In the genomic region with DNA sequence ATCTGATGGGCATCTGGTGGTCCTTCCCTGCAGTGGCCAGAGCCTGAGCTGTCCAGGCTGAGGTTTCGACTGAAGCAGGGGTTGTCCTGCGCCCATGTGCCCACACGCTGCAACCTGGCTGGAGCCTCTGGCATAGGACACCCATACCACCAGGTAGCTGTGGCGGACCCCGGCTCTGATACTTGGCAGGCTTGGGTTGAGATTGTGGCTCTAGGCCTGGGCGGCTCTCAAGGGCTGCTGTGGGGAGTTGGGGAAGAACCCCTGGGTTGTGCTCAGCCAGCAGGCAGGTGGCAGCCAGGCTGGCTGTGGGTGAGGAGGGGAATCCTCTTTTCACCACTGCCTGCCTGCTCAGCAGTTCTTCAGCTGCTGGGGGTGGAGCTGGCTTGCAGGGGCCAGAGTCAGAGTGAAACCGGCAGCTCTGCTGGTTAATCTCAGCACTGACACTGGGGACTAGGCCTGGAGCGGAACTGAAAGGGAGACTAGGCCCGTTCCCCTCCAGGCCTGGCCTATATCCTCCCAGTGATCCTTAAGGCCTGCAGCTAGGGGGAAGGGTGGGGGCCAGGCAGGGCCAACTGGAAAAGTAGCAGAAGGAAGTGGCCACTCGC, we compare ENCODE assay signal across 8 cellular contexts. TPM values are rescaled to one million over a fixed set of nuclear protein-coding genes. Genes with fewer than 3 reads are reported as not detected.
DNase-seq lines count a peak whose midpoint lies in the region; ATAC-seq and TF ChIP-seq lines count a peak whose summit lies in the region.

No MANE protein-coding gene starts in this region.

- no peak for TF ChIP-seq EP300 in suprapubic skin (IDR thresholded peaks at IDR 0.05)

- ATAC-seq in CD4-positive, CD25-positive, alpha-beta regulatory T cell (ENCODE audit: low read depth in 2 of 2) = peak; percentile 95 to 97
- peak; percentile 75 for ATAC-seq in GM21381 (IDR thresholded peaks at IDR 0.05; ENCODE audit: unreplicated experiment)

- peak overlapping the region; percentile 32 to 95 (median 94) for H3K27ac Mint-ChIP-seq in CD4-positive, CD25-positive, alpha-beta regulatory T cell
- H3K27ac Mint-ChIP-seq in endodermal cell (no peak overlapping the region), nephron progenitor cell (peak overlapping the region; percentile 68)

- no peaks in the 10 kb centered on the region for H3K27me3 ChIP-seq in CD4-positive, CD25-positive, alpha-beta regulatory T cell (ENCODE audit: control insufficient read depth, insufficient read depth, low read length)
- H3K27me3 ChIP-seq in HUES64 (ENCODE audit: insufficient read depth, low read length) (no peaks in the 10 kb centered on the region), endodermal cell (ENCODE audit: control insufficient read depth, insufficient read depth, low read length, poor library complexity, severe bottlenecking) (no peaks in the 10 kb centered on the region), suprapubic skin (no peaks in the 10 kb centered on the region)

- H3K4me1 ChIP-seq in CD4-positive, CD25-positive, alpha-beta regulatory T cell (ENCODE audit: control insufficient read depth, insufficient read depth, low read length, poor library complexity, severe bottlenecking) = peaks cover 41% of the 10 kb centered on the region
- H3K4me1 ChIP-seq in HUES64 (ENCODE audit: insufficient read depth, low read length) (peaks cover 8% of the 10 kb centered on the region), endodermal cell (ENCODE audit: control insufficient read depth, insufficient read depth, low read length) (peaks cover 4% of the 10 kb centered on the region), suprapubic skin (peaks cover 71% of the 10 kb centered on the region)

- H3K36me3 Mint-ChIP-seq in CD4-positive, CD25-positive, alpha-beta regulatory T cell = peaks cover 33% of the 10 kb centered on the region
- H3K36me3 Mint-ChIP-seq in endodermal cell (ENCODE audit: low read depth) = peaks cover 68% of the 10 kb centered on the region
- H3K36me3 Mint-ChIP-seq in nephron progenitor cell (ENCODE audit: low read depth) = peaks cover 33% of the 10 kb centered on the region

- peak overlapping the region; percentile 81 for H3K27ac ChIP-seq in CD4-positive, CD25-positive, alpha-beta regulatory T cell (ENCODE audit: insufficient read depth, low read length, poor library complexity, severe bottlenecking)
- H3K27ac ChIP-seq in HUES64 (ENCODE audit: low read depth, low read length) (0 out of 2 replicates have a peak overlapping the region, but pooled peaks have one; percentile 43), endodermal cell (ENCODE audit: low read depth, low read length) (peak overlapping the region; percentile 44), suprapubic skin (peak overlapping the region; percentile 45)

- H3K4me1 Mint-ChIP-seq in CD4-positive, CD25-positive, alpha-beta regulatory T cell = peaks cover 5 to 84% (median 52%) of the 10 kb centered on the region in 4 donors
- H3K4me1 Mint-ChIP-seq in endodermal cell (peaks cover 16% of the 10 kb centered on the region), nephron progenitor cell (peaks cover 52% of the 10 kb centered on the region)

- no peaks in the 10 kb centered on the region for H3K27me3 Mint-ChIP-seq in CD4-positive, CD25-positive, alpha-beta regulatory T cell
- H3K27me3 Mint-ChIP-seq in endodermal cell (ENCODE audit: insufficient read depth) (no peaks in the 10 kb centered on the region), nephron progenitor cell (ENCODE audit: low read depth, poor library complexity) (no peaks in the 10 kb centered on the region)

- no peak for TF ChIP-seq CTCF in endodermal cell (conservative IDR thresholded peaks at IDR 0.05)
- TF ChIP-seq CTCF in nephron progenitor cell (IDR thresholded peaks at IDR 0.05) = no peak
- no peak for TF ChIP-seq CTCF in suprapubic skin (IDR thresholded peaks at IDR 0.05)

- H3K9me3 ChIP-seq in CD4-positive, CD25-positive, alpha-beta regulatory T cell (ENCODE audit: control insufficient read depth in 2 of 2, low read length in 2 of 2) = no peaks in the 10 kb centered on the region
- H3K9me3 ChIP-seq in HUES64 (ENCODE audit: insufficient read depth, low read depth, low read length) (no peaks in the 10 kb centered on the region), endodermal cell (ENCODE audit: control insufficient read depth, low read length) (no peaks in the 10 kb centered on the region), suprapubic skin (no peaks in the 10 kb centered on the region)

- no peaks in the 10 kb centered on the region for H3K9me3 Mint-ChIP-seq in CD4-positive, CD25-positive, alpha-beta regulatory T cell
- no peaks in the 10 kb centered on the region for H3K9me3 Mint-ChIP-seq in endodermal cell
- H3K9me3 Mint-ChIP-seq in nephron progenitor cell = no peaks in the 10 kb centered on the region

- peaks cover 33% of the 10 kb centered on the region for H3K36me3 ChIP-seq in CD4-positive, CD25-positive, alpha-beta regulatory T cell (ENCODE audit: control insufficient read depth, insufficient read depth, low read length)
- H3K36me3 ChIP-seq in HUES64 (ENCODE audit: insufficient read depth, low read length) = peaks cover 44% of the 10 kb centered on the region
- H3K36me3 ChIP-seq in endodermal cell (ENCODE audit: control insufficient read depth, insufficient read depth, low read length) = peaks cover 41% of the 10 kb centered on the region
- peaks cover 49% of the 10 kb centered on the region for H3K36me3 ChIP-seq in suprapubic skin

- H3K9ac ChIP-seq in HUES64 (ENCODE audit: low read depth, low read length) = no peak overlapping the region
- H3K9ac ChIP-seq in endodermal cell (ENCODE audit: extremely low read depth, low read length, poor library complexity, severe bottlenecking) = no peak overlapping the region

- H3K4me3 ChIP-seq in CD4-positive, CD25-positive, alpha-beta regulatory T cell (ENCODE audit: low read depth, low read length) = peak overlapping the region; percentile 13
- H3K4me3 ChIP-seq in HUES64 (ENCODE audit: low read length) = no peak overlapping the region
- no peak overlapping the region for H3K4me3 ChIP-seq in endodermal cell (ENCODE audit: low read length)
- no peak overlapping the region for H3K4me3 ChIP-seq in suprapubic skin

- no peak for TF ChIP-seq POLR2A in suprapubic skin (IDR thresholded peaks at IDR 0.05)

- 89% methylated on average over 10 of the region's 10 CpGs for WGBS in HUES64
- 91 to 95% methylated on average over 4 to 10 of the region's 10 CpGs for WGBS in endodermal cell (ENCODE audit: insufficient coverage in 1 of 2, insufficient read length in 1 of 2), 2 experiments
- WGBS in suprapubic skin = 66% methylated on average over 5 of the region's 10 CpGs

- H3K4me3 Mint-ChIP-seq in CD4-positive, CD25-positive, alpha-beta regulatory T cell = peak overlapping the region; percentile 34 to 83 (median 68)
- H3K4me3 Mint-ChIP-seq in endodermal cell (no peak overlapping the region), nephron progenitor cell (no peak overlapping the region)

- peak; percentile 61 to 95 (median 81) for DNase-seq in CD4-positive, CD25-positive, alpha-beta regulatory T cell
- DNase-seq in activated CD4-positive, alpha-beta T cell treated with anti-CD3 and anti-CD28 coated beads, Interleukin-2, amount 50 U/mL, for 4 hours = peak; percentile 66 to 71
- DNase-seq in endodermal cell (peak; percentile 74), nephron progenitor cell (no peak), suprapubic skin (ENCODE audit: low spot score in 2 of 2) (peak in 1 of 2 donors; percentile 79), NCI-H774 (lab: John Stamatoyannopoulos, UW) (no peak)

RNA-seq across cellular contexts. Expression of a gene that starts 39.1 kb away (rescaled TPM):
- total RNA-seq in CD4-positive, CD25-positive, alpha-beta regulatory T cell = 25.7 TPM
- polyA plus RNA-seq in CD4-positive, CD25-positive, alpha-beta regulatory T cell = 1 to 10 TPM; 1.6 to 5.3 (median 3.8) TPM
- 14.8 TPM for polyA plus RNA-seq in HUES64 (2013, experiment 1 of 2)
- polyA plus RNA-seq in HUES64 (2013, experiment 2 of 2) = 16.4 TPM
- total RNA-seq in endodermal cell (1 to 10 TPM; 6.8 to 6.9 TPM), suprapubic skin (1 to 10 TPM; 3.4 to 7.1 (median 4.2) TPM)
- 6.2 TPM for polyA plus RNA-seq in endodermal cell (2013, experiment 1 of 2)
- 5.0 TPM for polyA plus RNA-seq in endodermal cell (2013, experiment 2 of 2)

Comparison
In these comparisons a context has a peak if more than half of its experiments do, and no peak if none do; other contexts are left out.
1. DNase-seq: peak in CD4-positive, CD25-positive, alpha-beta regulatory T cell (3 of 3), activated CD4-positive, alpha-beta T cell treated with anti-CD3 and anti-CD28 coated beads, Interleukin-2, amount 50 U/mL, for 4 hours (2 of 2) and endodermal cell (single experiment); none in nephron progenitor cell (single experiment) and NCI-H774 (single experiment).
2. H3K4me3 Mint-ChIP-seq: peak in CD4-positive, CD25-positive, alpha-beta regulatory T cell (4 of 4); none in endodermal cell (single experiment) and nephron progenitor cell (single experiment).
3. Peak in every context shown above with its lines, with median percentiles within 50 percentile points of each other: H3K27ac ChIP-seq.